ENCODE assay signal across 8 cellular contexts in the genomic region with DNA sequence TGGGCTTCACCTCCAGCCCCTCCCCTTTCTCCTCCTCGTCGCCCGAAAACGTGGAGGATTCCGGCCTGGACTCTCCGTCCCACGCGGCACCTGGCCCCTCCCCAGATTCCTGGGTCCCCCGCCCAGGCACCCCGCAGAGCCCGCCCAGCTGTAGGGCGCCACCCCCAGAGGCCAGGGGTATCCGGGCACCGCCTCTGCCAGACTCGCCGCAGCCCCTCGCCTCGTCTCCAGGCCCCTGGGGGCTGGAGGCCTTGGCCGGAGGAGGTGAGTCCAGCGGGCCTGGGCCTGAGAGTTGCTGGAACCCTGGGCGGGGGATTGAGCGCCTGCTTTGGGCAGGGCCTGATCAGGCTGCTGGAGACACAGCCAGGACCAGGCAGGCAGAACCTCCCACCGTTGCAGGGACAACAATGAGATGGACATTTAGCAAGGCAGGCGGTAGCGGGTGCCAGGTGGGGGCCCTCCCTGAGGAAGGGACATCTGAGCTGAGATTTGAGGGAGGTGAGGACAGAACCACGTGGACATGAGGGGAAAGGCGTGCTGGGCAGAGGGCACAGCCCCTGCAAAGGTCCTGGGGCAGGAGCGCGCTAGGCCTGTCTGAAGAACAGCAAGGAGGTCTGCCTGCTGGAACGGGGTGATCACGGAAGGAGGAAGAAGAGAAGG. TPM values are rescaled to one million over a fixed set of nuclear protein-coding genes. Genes with fewer than 3 reads are reported as not detected.
A peak's percentile ranks its signal among the peaks of the same experiment; 100 is the strongest.
DNase-seq lines count a peak whose midpoint lies in the region; ATAC-seq and TF ChIP-seq lines count a peak whose summit lies in the region.

No MANE protein-coding gene starts in this region.

- no peak overlapping the region for H3K4me3 Mint-ChIP-seq in T-helper 17 cell

- H3K27ac ChIP-seq in foreskin keratinocyte (no peak overlapping the region), neutrophil (peak overlapping the region; percentile 83)

- TF ChIP-seq CTCF in foreskin keratinocyte (conservative IDR thresholded peaks at IDR 0.05) (no peak), neutrophil (IDR thresholded peaks at IDR 0.05) (no peak), lower leg skin (IDR thresholded peaks at IDR 0.05) (no peak)

- H3K27me3 Mint-ChIP-seq in T-helper 17 cell, result no peaks in the 10 kb centered on the region

- H3K4me1 ChIP-seq in foreskin keratinocyte (no peaks in the 10 kb centered on the region), neutrophil (ENCODE audit: control insufficient read depth in 1 of 2, insufficient read depth in 1 of 2, low read depth in 1 of 2, low read length in 1 of 2) (peaks cover 17 to 18% of the 10 kb centered on the region in 2 experiments)

- peak overlapping the region; percentile 9 for H3K27ac Mint-ChIP-seq in T-helper 17 cell

- H3K4me3 ChIP-seq in H7 (ENCODE audit: insufficient read depth, low read depth, low read length), result peak overlapping the region; percentile 72
- peak overlapping the region; percentile 60 to 66 for H3K4me3 ChIP-seq in neutrophil (ENCODE audit: low read depth in 1 of 2, low read length in 1 of 2)
- no peak overlapping the region for H3K4me3 ChIP-seq in lower leg skin (ENCODE audit: low read depth, poor library complexity, severe bottlenecking)

- intact Hi-C loops in lower leg skin (cut with DNase I; ENCODE audit: low total_unique reads), result no loop called here

- no peak for TF ChIP-seq POLR2A in lower leg skin (IDR thresholded peaks at IDR 0.05)

- H3K9me3 ChIP-seq in T-helper 17 cell (ENCODE audit: control insufficient read depth, low read length, poor library complexity, severe bottlenecking) (no peaks in the 10 kb centered on the region), neutrophil (no peaks in the 10 kb centered on the region)

- peak; percentile 88 for DNase-seq in H7
- no peak for DNase-seq in T-helper 17 cell
- DNase-seq in foreskin keratinocyte, result peak in 1 of 2 donors; percentile 76
- DNase-seq in NCI-H345 (lab: John Stamatoyannopoulos, UW), result no peak
- no peak for DNase-seq in lower leg skin (ENCODE audit: low spot score in 2 of 2)

- H3K4me1 Mint-ChIP-seq in T-helper 17 cell, result peaks cover 19% of the 10 kb centered on the region

- H3K27me3 ChIP-seq in H7 (ENCODE audit: control insufficient read depth, insufficient read depth, low read length), result no peaks in the 10 kb centered on the region; the same call in 1 of the 2 replicates
- H3K27me3 ChIP-seq in foreskin keratinocyte, result no peaks in the 10 kb centered on the region
- H3K27me3 ChIP-seq in neutrophil, result no peaks in the 10 kb centered on the region

- H3K36me3 ChIP-seq in H7 (replicated peaks; ENCODE audit: control insufficient read depth, insufficient read depth, low read length) (peaks cover 2% of the 10 kb centered on the region), neutrophil (peaks cover 72% of the 10 kb centered on the region)

- no peak for ATAC-seq in T-helper 17 cell
- peak; percentile 39 for ATAC-seq in foreskin keratinocyte
- ATAC-seq in GM18858 (IDR thresholded peaks at IDR 0.05; ENCODE audit: unreplicated experiment), result no peak
- ATAC-seq in HG03045 (IDR thresholded peaks at IDR 0.05; ENCODE audit: unreplicated experiment), result no peak

- WGBS in lower leg skin, 2 donors, result 11 to 12% methylated on average over 30 of the region's 31 CpGs

- H3K36me3 Mint-ChIP-seq in T-helper 17 cell (ENCODE audit: low read depth), result peaks cover 6% of the 10 kb centered on the region

RNA-seq across cellular contexts. Expression of gene B3GNT3, which starts 16.2 kb away (rescaled TPM):
- 0.73 and 1.7 TPM in 2 replicates for total RNA-seq in H7 (2014; rRNA removed; shearing (Covaris generic))
- under 1 TPM; 0.52 to 0.94 TPM for total RNA-seq in T-helper 17 cell
- total RNA-seq in foreskin keratinocyte, result 6.5 and 11.5 TPM in 2 replicates
- 5.7 and 7.9 TPM in 2 replicates for polyA plus RNA-seq in foreskin keratinocyte
- 10 to 100 TPM in 2 of 4 donors, 1 to 10 TPM in 2; 2.9 to 18.3 (median 10.7) TPM for total RNA-seq in lower leg skin

RNA-seq across cellular contexts. Expression of gene FCHO1, which starts 27.5 kb away (rescaled TPM):
- 21.6 and 21.7 TPM in 2 replicates for total RNA-seq in H7 (2014; rRNA removed; shearing (Covaris generic))
- total RNA-seq in T-helper 17 cell, result 10 to 100 TPM; 69.2 to 71.9 TPM
- 6.2 and 8.8 TPM in 2 replicates for total RNA-seq in foreskin keratinocyte
- polyA plus RNA-seq in foreskin keratinocyte, result 6.3 and 9.9 TPM in 2 replicates
- total RNA-seq in lower leg skin, result 10 to 100 TPM; 38.7 to 78.4 (median 56.3) TPM

RNA-seq across cellular contexts. Expression of gene INSL3, which starts 42.6 kb away (rescaled TPM):
- 0.33 TPM in 1 of 2 replicates, not detected in the other for total RNA-seq in H7 (2014; rRNA removed; shearing (Covaris generic))
- total RNA-seq in T-helper 17 cell (1 to 10 TPM; 5.0 to 9.1 TPM), foreskin keratinocyte (0.14 and 0.51 TPM in 2 replicates), lower leg skin (not detected)
- polyA plus RNA-seq in foreskin keratinocyte, result 0.32 and 0.44 TPM in 2 replicates

RNA-seq across cellular contexts. Expression of gene MAP1S, which starts 59.5 kb away (rescaled TPM):
- total RNA-seq in H7 (2014; rRNA removed; shearing (Covaris generic)), result 27.1 and 28.0 TPM in 2 replicates
- total RNA-seq in T-helper 17 cell (10 to 100 TPM; 34.6 to 36.0 TPM), foreskin keratinocyte (23.5 and 25.3 TPM in 2 replicates), lower leg skin (10 to 100 TPM; 10.8 to 32.7 (median 24.5) TPM)
- polyA plus RNA-seq in foreskin keratinocyte, result 28.4 and 35.9 TPM in 2 replicates
